16 cellular contexts compared by ENCODE assay signal in genomic region chr13:68428292-68428691, GRCh38.
"Had no signal": no experiment of that assay in that cellular context is flagged by ENCODE, and none has a peak within 500 bp of the region (broad histone marks: within the 10 kb centered on the region; RNA-seq: fewer than 3 reads in every experiment).

No MANE protein-coding gene starts in this region.

- FAIRE-seq: endothelial cell of umbilical vein had no signal

- H3K27me3 Mint-ChIP-seq: activated naive CD8-positive, alpha-beta T cell treated with anti-CD3 and anti-CD28 coated beads, Interleukin-2, amount 50 U/mL, for 24 hours had no signal

- H3K4me1 Mint-ChIP-seq: activated naive CD8-positive, alpha-beta T cell treated with anti-CD3 and anti-CD28 coated beads, Interleukin-2, amount 50 U/mL, for 24 hours; neural crest cell had no signal

- H3K9me3 ChIP-seq: ascending aorta, ovary had no signal

- H3K27ac ChIP-seq: ascending aorta, foreskin keratinocyte, ovary had no signal

- H3K4me1 ChIP-seq: ascending aorta, foreskin keratinocyte had no signal

- H3K27me3 ChIP-seq: ascending aorta, foreskin keratinocyte, ovary had no signal

- H3K4me3 Mint-ChIP-seq: activated naive CD4-positive, alpha-beta T cell treated with anti-CD3 and anti-CD28 coated beads for 36 hours; activated naive CD8-positive, alpha-beta T cell treated with anti-CD3 and anti-CD28 coated beads, Interleukin-2, amount 50 U/mL, for 24 hours; neural crest cell had no signal

- H3K4me3 ChIP-seq: ascending aorta, lung, ovary had no signal

- DNase-seq: activated CD4-positive, alpha-beta T cell treated with anti-CD3 and anti-CD28 coated beads, Interleukin-2, amount 50 U/mL, for 4 hours; activated naive CD4-positive, alpha-beta T cell treated with anti-CD3 and anti-CD28 coated beads for 36 hours; activated naive CD8-positive, alpha-beta T cell treated with anti-CD3 and anti-CD28 coated beads, Interleukin-2, amount 50 U/mL, for 24 hours; activated T-cell treated with anti-CD3 and anti-CD28 coated beads, Interleukin-2, amount 50 U/mL, for 1 hour; effector CD8-positive, alpha-beta T cell; foreskin keratinocyte; left cardiac atrium; midbrain; ovary; stimulated activated CD4-positive, alpha-beta T cell treated with anti-CD3 and anti-CD28 coated beads, Interleukin-12 subunit alpha, Interleukin-12 subunit beta, amount 100 ng/mL, for 4 hours; stimulated activated CD4-positive, alpha-beta T cell treated with anti-CD3 and anti-CD28 coated beads, Interleukin-2, amount 100 ng/mL, for 24 hours had no signal

- H3K36me3 ChIP-seq: ascending aorta, ovary had no signal

- H3K27ac Mint-ChIP-seq: activated naive CD4-positive, alpha-beta T cell treated with anti-CD3 and anti-CD28 coated beads for 36 hours; activated naive CD8-positive, alpha-beta T cell treated with anti-CD3 and anti-CD28 coated beads, Interleukin-2, amount 50 U/mL, for 24 hours; activated T-helper 2 cell treated with anti-CD3 and anti-CD28 coated beads, Interferon-gamma antibody, Interleukin-2, Interleukin-4, amounts not matched to agents 10 μg/mL and 5 μg/mL and 100 μg/mL, durations not matched to agents 14 hours and 24 hours and 36 hours had no signal
